In the genomic region with DNA sequence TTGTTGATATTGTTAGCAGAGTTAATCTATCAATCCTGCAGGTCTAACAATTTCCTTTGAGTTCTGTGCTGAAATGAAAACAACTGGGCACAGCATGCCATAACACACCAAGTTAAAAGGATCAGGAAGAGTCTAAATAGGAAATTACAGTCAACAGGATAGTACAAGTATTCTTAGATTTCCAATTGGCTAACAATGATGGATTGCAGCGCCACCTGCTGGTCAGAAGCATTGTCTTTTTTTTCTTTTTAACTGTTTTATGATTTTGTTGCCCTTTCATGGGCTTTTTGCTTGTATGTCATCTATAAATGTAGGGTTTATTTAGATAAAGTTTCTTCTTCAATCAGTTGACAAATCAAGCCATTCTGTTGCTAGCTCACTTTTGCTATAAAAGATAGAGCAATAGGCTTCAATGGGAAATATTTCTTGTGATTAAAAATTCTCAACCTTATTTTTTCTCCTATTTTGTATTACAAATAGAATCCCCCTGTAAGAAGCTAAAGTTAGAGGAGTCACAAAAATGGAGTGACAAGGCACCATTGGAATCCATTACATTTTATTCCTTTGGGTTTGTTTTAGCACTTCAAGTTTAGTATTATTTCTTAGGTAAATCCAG, we compare ENCODE assay signal across 8 cellular contexts. TPM values are rescaled to one million over a fixed set of nuclear protein-coding genes. Genes with fewer than 3 reads are reported as not detected.
A peak's percentile ranks its signal among the peaks of the same experiment; 100 is the strongest.
DNase-seq lines count a peak whose midpoint lies in the region; ATAC-seq and TF ChIP-seq lines count a peak whose summit lies in the region.

No MANE protein-coding gene starts in this region.

- DNase-seq in Caco-2: peak in 1 of 2 experiments; percentile 55
- DNase-seq in HAP-1 (ENCODE audit: low spot score in 2 of 2): peak; percentile 63 to 81
- peak; percentile 62 for DNase-seq in NCI-H460 (ENCODE audit: extremely low read depth, low read depth)
- peak; percentile 46 for DNase-seq in activated CD8-positive, alpha-beta memory T cell treated with anti-CD3 and anti-CD28 coated beads, Interleukin-2, amount 50 U/mL, for 4 hours
- peak; percentile 33 to 54 for DNase-seq in fibroblast of lung (ENCODE audit: low read depth in 2 of 2)
- DNase-seq in osteocyte (ENCODE audit: extremely low spot score, unreplicated experiment): no peak

- H3K9me3 Mint-ChIP-seq in Caco-2 (ENCODE audit: unreplicated experiment): no peaks in the 10 kb centered on the region
- no peaks in the 10 kb centered on the region for H3K9me3 Mint-ChIP-seq in osteocyte (ENCODE audit: unreplicated experiment)
- H3K9me3 Mint-ChIP-seq in activated T-helper 17 cell treated with anti-CD3 and anti-CD28 coated beads, Interleukin-2, amount 50 U/mL, for 72 hours: no peaks in the 10 kb centered on the region

- H3K36me3 ChIP-seq in Caco-2 (ENCODE audit: control insufficient read depth, insufficient read depth, low read length) (no peaks in the 10 kb centered on the region), HAP-1 (replicated peaks) (no peaks in the 10 kb centered on the region), fibroblast of lung (ENCODE audit: control insufficient read depth, insufficient read depth, low read length) (no peaks in the 10 kb centered on the region)

- no peaks in the 10 kb centered on the region for H3K27me3 ChIP-seq in Caco-2 (replicated peaks; ENCODE audit: control insufficient read depth, insufficient read depth, low read length)
- peaks cover 4% of the 10 kb centered on the region; the same call in 1 of the 2 replicates for H3K27me3 ChIP-seq in HAP-1 (ENCODE audit: low read depth)
- H3K27me3 ChIP-seq in fibroblast of lung (ENCODE audit: control insufficient read depth, insufficient read depth, low read length): no peaks in the 10 kb centered on the region

- H3K4me1 Mint-ChIP-seq in Caco-2 (ENCODE audit: low read depth, unreplicated experiment) (no peaks in the 10 kb centered on the region), osteocyte (ENCODE audit: unreplicated experiment) (no peaks in the 10 kb centered on the region)
- H3K4me1 Mint-ChIP-seq in activated T-helper 17 cell treated with anti-CD3 and anti-CD28 coated beads, Interleukin-2, amount 50 U/mL, for 72 hours: no peaks in the 10 kb centered on the region

- no peak overlapping the region for H3K4me3 ChIP-seq in Caco-2 (ENCODE audit: low read depth, low read length)
- H3K4me3 ChIP-seq in HAP-1: no peak overlapping the region
- no peak overlapping the region for H3K4me3 ChIP-seq in fibroblast of lung (replicated peaks in 1 of 4; ENCODE audit: control extremely low read depth in 1 of 4, insufficient read depth in 1 of 4, low read depth in 3 of 4, low read length in 4 of 4)

- no TSS peak for BruUV-seq in Caco-2 (replicated peaks; lab: Mats Ljungman, UMichigan)

- H3K27ac Mint-ChIP-seq in Caco-2 (ENCODE audit: unreplicated experiment) (no peak overlapping the region), osteocyte (ENCODE audit: unreplicated experiment) (no peak overlapping the region)
- no peak overlapping the region for H3K27ac Mint-ChIP-seq in activated T-helper 17 cell treated with anti-CD3 and anti-CD28 coated beads, Interleukin-2, amount 50 U/mL, for 72 hours

- H3K27me3 Mint-ChIP-seq in Caco-2 (ENCODE audit: insufficient read depth, unreplicated experiment): peaks cover 5% of the 10 kb centered on the region
- no peaks in the 10 kb centered on the region for H3K27me3 Mint-ChIP-seq in osteocyte (ENCODE audit: unreplicated experiment)
- H3K27me3 Mint-ChIP-seq in activated T-helper 17 cell treated with anti-CD3 and anti-CD28 coated beads, Interleukin-2, amount 50 U/mL, for 72 hours: peaks cover 16% of the 10 kb centered on the region

- H3K4me1 ChIP-seq in Caco-2: no peaks in the 10 kb centered on the region
- no peaks in the 10 kb centered on the region for H3K4me1 ChIP-seq in HAP-1
- H3K4me1 ChIP-seq in fibroblast of lung (ENCODE audit: control insufficient read depth, extremely low read depth, insufficient read depth, low read length): no peaks in the 10 kb centered on the region

- H2AFZ ChIP-seq in fibroblast of lung (ENCODE audit: low read length): no peak overlapping the region

- intact Hi-C loops in Caco-2 (cut with micrococcal nuclease; ENCODE audit: unreplicated experiment): loop anchor here (1.0 to 5.0 kb wide), 4 partner anchors 592 to 858 kb away; no protein-coding TSS in a partner anchor

- H3K4me3 Mint-ChIP-seq in Caco-2 (ENCODE audit: unreplicated experiment): no peak overlapping the region
- no peak overlapping the region for H3K4me3 Mint-ChIP-seq in osteocyte (ENCODE audit: unreplicated experiment)
- no peak overlapping the region for H3K4me3 Mint-ChIP-seq in activated T-helper 17 cell treated with anti-CD3 and anti-CD28 coated beads, Interleukin-2, amount 50 U/mL, for 72 hours

- H3K36me3 Mint-ChIP-seq in Caco-2 (ENCODE audit: insufficient read depth, unreplicated experiment) (no peaks in the 10 kb centered on the region), osteocyte (ENCODE audit: unreplicated experiment) (no peaks in the 10 kb centered on the region)
- no peaks in the 10 kb centered on the region for H3K36me3 Mint-ChIP-seq in activated T-helper 17 cell treated with anti-CD3 and anti-CD28 coated beads, Interleukin-2, amount 50 U/mL, for 72 hours (ENCODE audit: low read depth)

- H3K27ac ChIP-seq in fibroblast of lung (ENCODE audit: insufficient read depth, low read length): no peak overlapping the region

- H3K4me2 ChIP-seq in fibroblast of lung (ENCODE audit: extremely low read depth, insufficient read depth, low read length): no peak overlapping the region

- H3K9ac ChIP-seq in fibroblast of lung (ENCODE audit: insufficient read depth, low read length): no peak overlapping the region

- no peaks in the 10 kb centered on the region for H3K79me2 ChIP-seq in fibroblast of lung (ENCODE audit: control insufficient read depth, insufficient read depth, low read length)

- in situ Hi-C loops in HAP-1 (cut with MboI; ENCODE audit: low sequenced_read_pairs): loop anchor here (25.0 kb wide), 1 partner anchor 757 kb away; no protein-coding TSS in a partner anchor

- CTCF ChIA-PET in Caco-2 (lab: Charles Lee): interaction anchor here (0.6 kb wide), 1 partner anchor 395 kb away, joined by 3 read pairs; no protein-coding TSS in a partner anchor

- TF ChIP-seq CTCF in Caco-2 (IDR thresholded peaks at IDR 0.05; ENCODE audit: insufficient read depth in 1 of 2, low read depth in 1 of 2, low read length in 1 of 2, severe bottlenecking in 1 of 2, unreplicated experiment in 1 of 2) (peak; percentile 66 to 79), fibroblast of lung (conservative IDR thresholded peaks at IDR 0.05 in 1 of 2, IDR thresholded peaks at IDR 0.05 in 1 of 2; ENCODE audit: low read depth in 1 of 2, low read length in 2 of 2) (peak; percentile 58 to 66), osteocyte (IDR thresholded peaks at IDR 0.05) (peak; percentile 74)

- H4K20me1 ChIP-seq in fibroblast of lung (ENCODE audit: control insufficient read depth, extremely low read depth, insufficient read depth, low read length): no peaks in the 10 kb centered on the region

- no peaks in the 10 kb centered on the region for H3K9me3 ChIP-seq in Caco-2
- no peaks in the 10 kb centered on the region for H3K9me3 ChIP-seq in HAP-1
- H3K9me3 ChIP-seq in fibroblast of lung (ENCODE audit: control insufficient read depth, insufficient read depth, low read depth, low read length): no peaks in the 10 kb centered on the region

- POLR2A ChIA-PET in Caco-2 (lab: Charles Lee): no interaction called here

- no peak for ATAC-seq in activated T-helper 17 cell treated with anti-CD3 and anti-CD28 coated beads, Interleukin-2, amount 50 U/mL, for 72 hours (replicated peaks)
- ATAC-seq in HG03439 (IDR thresholded peaks at IDR 0.05; ENCODE audit: unreplicated experiment): no peak

RNA-seq across cellular contexts. Expression of gene RPRM, which starts 40.8 kb away (rescaled TPM):
- total RNA-seq in Caco-2 (2022) (not detected in 2 replicates), fibroblast of lung (not detected in 2 replicates), osteocyte (not detected in 2 replicates)
- 0.10 TPM in 1 of 2 replicates, not detected in the other for total RNA-seq in NCI-H460 (2014; rRNA removed; shearing (Covaris generic))
- polyA plus RNA-seq in NCI-H460 (2014; cell fraction: nucleus; rRNA removed): 0.37 and 0.58 TPM in 2 replicates
- polyA plus RNA-seq in fibroblast of lung: 0.06 TPM in 1 of 2 replicates, not detected in the other
- polyA plus RNA-seq in fibroblast of lung (2012): 0.09 TPM in 1 of 2 replicates, not detected in the other
- not detected in 2 replicates for polyA minus RNA-seq in fibroblast of lung (ENCODE audit: low replicate concordance)
- total RNA-seq in activated T-helper 17 cell treated with anti-CD3 and anti-CD28 coated beads, Interleukin-2, amount 50 U/mL, for 72 hours: not detected
